In genomic region chr3:42655980-42656679, GRCh38 we compare ENCODE assay signal across 12 cellular contexts. TPM values are rescaled to one million over a fixed set of nuclear protein-coding genes. Genes with fewer than 3 reads are reported as not detected.
DNase-seq lines count a peak whose midpoint lies in the region; ATAC-seq and TF ChIP-seq lines count a peak whose summit lies in the region.
"Had no signal": no experiment of that assay in that cellular context is flagged by ENCODE, and none has a peak within 500 bp of the region (broad histone marks: within the 10 kb centered on the region; RNA-seq: fewer than 3 reads in every experiment).

No MANE protein-coding gene starts in this region.

- H3K27me3 ChIP-seq in lower lobe of right lung (ENCODE audit: low read depth), result no peaks in the 10 kb centered on the region
- H3K27me3 ChIP-seq: SJCRH30 had no signal

- intact Hi-C loops in activated CD4-positive, alpha-beta T cell treated with anti-CD3 and anti-CD28 coated beads, Interleukin-2, amount 10 ng/mL, durations not matched to agents 24 days and 14 days (cut with micrococcal nuclease), result no loop called here
- intact Hi-C loops in lower lobe of right lung (cut with DNase I), result no loop called here

- TF ChIP-seq CTCF in chondrocyte (IDR thresholded peaks at IDR 0.05) (no peak), lower lobe of right lung (IDR thresholded peaks at IDR 0.05) (no peak), type B pancreatic cell (conservative IDR thresholded peaks at IDR 0.05) (no peak)

- DNase-seq in activated CD4-positive, alpha-beta T cell treated with anti-CD3 and anti-CD28 coated beads, Interleukin-2, amount 10 ng/mL, durations not matched to agents 24 days and 14 days, result no peak
- no peak for DNase-seq in activated CD4-positive, alpha-beta T cell treated with anti-CD3 and anti-CD28 coated beads for 1 hour
- DNase-seq in chondrocyte (ENCODE audit: low spot score) (no peak), lower lobe of right lung (no peak), type B pancreatic cell (ENCODE audit: extremely low spot score, unreplicated experiment) (no peak), pons (ENCODE audit: low spot score) (no peak), NCI-H1436 (lab: John Stamatoyannopoulos, UW) (no peak)
- DNase-seq: AML-193, foreskin melanocyte had no signal

- no peaks in the 10 kb centered on the region for H3K36me3 Mint-ChIP-seq in activated CD4-positive, alpha-beta T cell treated with anti-CD3 and anti-CD28 coated beads, Interleukin-2, amount 10 ng/mL, durations not matched to agents 24 days and 14 days (ENCODE audit: low read depth)
- peaks cover 14% of the 10 kb centered on the region for H3K36me3 Mint-ChIP-seq in chondrocyte (ENCODE audit: low read depth)
- peaks cover 5% of the 10 kb centered on the region for H3K36me3 Mint-ChIP-seq in type B pancreatic cell

- H3K36me3 ChIP-seq in lower lobe of right lung, result peaks cover 17% of the 10 kb centered on the region
- H3K36me3 ChIP-seq: SJCRH30 had no signal

- peaks cover 19% of the 10 kb centered on the region for H3K4me1 Mint-ChIP-seq in activated CD4-positive, alpha-beta T cell treated with anti-CD3 and anti-CD28 coated beads, Interleukin-2, amount 10 ng/mL, durations not matched to agents 24 days and 14 days
- H3K4me1 Mint-ChIP-seq in chondrocyte (ENCODE audit: low read depth) (peaks cover 44% of the 10 kb centered on the region), type B pancreatic cell (ENCODE audit: unreplicated experiment) (peaks cover 19% of the 10 kb centered on the region)

- no peaks in the 10 kb centered on the region for H3K9me3 Mint-ChIP-seq in activated CD4-positive, alpha-beta T cell treated with anti-CD3 and anti-CD28 coated beads, Interleukin-2, amount 10 ng/mL, durations not matched to agents 24 days and 14 days
- H3K9me3 Mint-ChIP-seq in chondrocyte (ENCODE audit: low read depth), result no peaks in the 10 kb centered on the region
- no peaks in the 10 kb centered on the region for H3K9me3 Mint-ChIP-seq in type B pancreatic cell

- H3K4me3 Mint-ChIP-seq in activated CD4-positive, alpha-beta T cell treated with anti-CD3 and anti-CD28 coated beads, Interleukin-2, amount 10 ng/mL, durations not matched to agents 24 days and 14 days, result peak overlapping the region; percentile 17
- H3K4me3 Mint-ChIP-seq in chondrocyte (ENCODE audit: unreplicated experiment) (peak overlapping the region; percentile 19), type B pancreatic cell (peak overlapping the region; percentile 58)

- no peak overlapping the region for H3K4me3 ChIP-seq in lower lobe of right lung
- H3K4me3 ChIP-seq: SJCRH30 had no signal

- H3K9me3 ChIP-seq in lower lobe of right lung, result no peaks in the 10 kb centered on the region
- H3K9me3 ChIP-seq: SJCRH30 had no signal

- peaks cover 5% of the 10 kb centered on the region for H3K27me3 Mint-ChIP-seq in activated CD4-positive, alpha-beta T cell treated with anti-CD3 and anti-CD28 coated beads, Interleukin-2, amount 10 ng/mL, durations not matched to agents 24 days and 14 days
- no peaks in the 10 kb centered on the region for H3K27me3 Mint-ChIP-seq in chondrocyte (ENCODE audit: low read depth)
- H3K27me3 Mint-ChIP-seq in type B pancreatic cell, result no peaks in the 10 kb centered on the region

- peak overlapping the region; percentile 85 for H3K27ac ChIP-seq in lower lobe of right lung
- H3K27ac ChIP-seq: SJCRH30 had no signal

- ATAC-seq in lower lobe of right lung, result no peak
- ATAC-seq in HG02870 (IDR thresholded peaks at IDR 0.05; ENCODE audit: unreplicated experiment), result no peak

- H3K4me1 ChIP-seq in lower lobe of right lung, result peaks cover 43% of the 10 kb centered on the region

- H3K27ac Mint-ChIP-seq in activated CD4-positive, alpha-beta T cell treated with anti-CD3 and anti-CD28 coated beads, Interleukin-2, amount 10 ng/mL, durations not matched to agents 24 days and 14 days, result no peak overlapping the region
- H3K27ac Mint-ChIP-seq in chondrocyte (ENCODE audit: unreplicated experiment) (peak overlapping the region; percentile 60), type B pancreatic cell (peak overlapping the region; percentile 69)

RNA-seq across cellular contexts. Expression of gene ZBTB47, which starts 2.6 kb away (rescaled TPM):
- total RNA-seq in activated CD4-positive, alpha-beta T cell treated with anti-CD3 and anti-CD28 coated beads, Interleukin-2, amount 10 ng/mL, durations not matched to agents 24 days and 14 days, result 1.0 and 1.1 TPM in 2 replicates
- total RNA-seq in chondrocyte, result 38.8 to 44.4 TPM (median 40.0 TPM) in 3 replicates
- 20.0 TPM for total RNA-seq in lower lobe of right lung
- 8.1 and 9.0 TPM in 2 replicates for total RNA-seq in type B pancreatic cell (ENCODE audit: low replicate concordance)

RNA-seq across cellular contexts. Expression of gene KLHL40, which starts 29.2 kb away (rescaled TPM):
- total RNA-seq in activated CD4-positive, alpha-beta T cell treated with anti-CD3 and anti-CD28 coated beads, Interleukin-2, amount 10 ng/mL, durations not matched to agents 24 days and 14 days, result not detected in 2 replicates
- total RNA-seq in chondrocyte (not detected in 3 replicates), lower lobe of right lung (not detected), type B pancreatic cell (ENCODE audit: low replicate concordance) (0.12 TPM in 1 of 2 replicates, not detected in the other)
- total RNA-seq: ureter had no signal

RNA-seq across cellular contexts. Expression of gene HHATL, which starts 46.5 kb away (rescaled TPM):
- not detected in 2 replicates for total RNA-seq in activated CD4-positive, alpha-beta T cell treated with anti-CD3 and anti-CD28 coated beads, Interleukin-2, amount 10 ng/mL, durations not matched to agents 24 days and 14 days
- not detected in 3 replicates for total RNA-seq in chondrocyte
- 1.0 TPM for total RNA-seq in lower lobe of right lung
- total RNA-seq in type B pancreatic cell (ENCODE audit: low replicate concordance), result not detected in 2 replicates
- total RNA-seq: SJCRH30 had no signal

RNA-seq across cellular contexts. Expression of gene NKTR, which starts 55.6 kb away (rescaled TPM):
- 79.5 and 80.9 TPM in 2 replicates for total RNA-seq in activated CD4-positive, alpha-beta T cell treated with anti-CD3 and anti-CD28 coated beads, Interleukin-2, amount 10 ng/mL, durations not matched to agents 24 days and 14 days
- total RNA-seq in chondrocyte (49.7 to 71.5 TPM (median 50.0 TPM) in 3 replicates), lower lobe of right lung (87.3 TPM), type B pancreatic cell (ENCODE audit: low replicate concordance) (63.0 and 97.1 TPM in 2 replicates)
